In genomic region chrX:133908223-133908622, GRCh38 we compare ENCODE assay signal across 24 cellular contexts.
A peak's percentile ranks its signal among the peaks of the same experiment; 100 is the strongest.
DNase-seq lines count a peak whose midpoint lies in the region; TF ChIP-seq lines count a peak whose summit lies in the region.
"Had no signal": no experiment of that assay in that cellular context is flagged by ENCODE, and none has a peak within 500 bp of the region (broad histone marks: within the 10 kb centered on the region; RNA-seq: fewer than 3 reads in every experiment).

No MANE protein-coding gene starts in this region.

- H3K36me3 Mint-ChIP-seq in mesothelial cell of epicardium (peaks cover 10% of the 10 kb centered on the region), neural crest cell (ENCODE audit: low read depth) (no peaks in the 10 kb centered on the region)
- H3K36me3 Mint-ChIP-seq: CD14-positive monocyte; CD4-positive, alpha-beta memory T cell; CD4-positive, CD25-positive, alpha-beta regulatory T cell; CD8-positive, alpha-beta memory T cell had no signal

- H3K27ac Mint-ChIP-seq in mesothelial cell of epicardium (peak overlapping the region; percentile 53), neural crest cell (ENCODE audit: unreplicated experiment) (peak overlapping the region; percentile 81)
- H3K27ac Mint-ChIP-seq: CD14-positive monocyte; CD4-positive, alpha-beta memory T cell; CD4-positive, CD25-positive, alpha-beta regulatory T cell; CD8-positive, alpha-beta memory T cell had no signal

- H3K4me3 Mint-ChIP-seq in mesothelial cell of epicardium (no peak overlapping the region), neural crest cell (no peak overlapping the region)
- H3K4me3 Mint-ChIP-seq: CD14-positive monocyte; CD4-positive, alpha-beta memory T cell; CD4-positive, CD25-positive, alpha-beta regulatory T cell; CD8-positive, alpha-beta memory T cell had no signal

- H3K9me3 ChIP-seq in adipocyte (ENCODE audit: control insufficient read depth, low read length) (no peaks in the 10 kb centered on the region), HAP-1 (no peaks in the 10 kb centered on the region)
- H3K9me3 ChIP-seq: BE2C, BLaER1 had no signal

- no peaks in the 10 kb centered on the region for H3K36me3 ChIP-seq in adipocyte (ENCODE audit: control insufficient read depth, insufficient read depth, low read length, severe bottlenecking)
- peaks cover 7% of the 10 kb centered on the region for H3K36me3 ChIP-seq in HAP-1 (replicated peaks)
- H3K36me3 ChIP-seq: BE2C, BLaER1 had no signal

- H3K4me1 Mint-ChIP-seq in mesothelial cell of epicardium (peaks cover 69% of the 10 kb centered on the region), neural crest cell (peaks cover 12% of the 10 kb centered on the region)
- H3K4me1 Mint-ChIP-seq: CD14-positive monocyte; CD4-positive, alpha-beta memory T cell; CD4-positive, CD25-positive, alpha-beta regulatory T cell; CD8-positive, alpha-beta memory T cell had no signal

- H3K27me3 Mint-ChIP-seq in mesothelial cell of epicardium (ENCODE audit: low read depth) (no peaks in the 10 kb centered on the region), neural crest cell (ENCODE audit: low read depth) (no peaks in the 10 kb centered on the region)
- H3K27me3 Mint-ChIP-seq: CD4-positive, alpha-beta memory T cell; CD4-positive, CD25-positive, alpha-beta regulatory T cell had no signal

- no peak for TF ChIP-seq CTCF in mesothelial cell of epicardium (IDR thresholded peaks at IDR 0.05; ENCODE audit: unreplicated experiment)
- TF ChIP-seq CTCF in neural crest cell (conservative IDR thresholded peaks at IDR 0.05): no peak

- H3K27me3 ChIP-seq in adipocyte (replicated peaks; ENCODE audit: control insufficient read depth, insufficient read depth, low read length) (peaks cover 13% of the 10 kb centered on the region), HAP-1 (ENCODE audit: low read depth) (no peaks in the 10 kb centered on the region)
- H3K27me3 ChIP-seq: BE2C had no signal

- DNase-seq in adipocyte (ENCODE audit: low read depth) (no peak), mesothelial cell of epicardium (ENCODE audit: low spot score in 2 of 2, unreplicated experiment in 2 of 2) (no peak), neural crest cell (ENCODE audit: low read depth, low spot score) (no peak), NCI-H1694 treated with DMSO at 0.1 percent for 48 hours (lab: John Stamatoyannopoulos, UW) (no peak), HAP-1 (ENCODE audit: low spot score in 2 of 2) (no peak)
- no peak for DNase-seq in activated CD4-positive, alpha-beta T cell treated with anti-CD3 and anti-CD28 coated beads for 1 hour
- DNase-seq: 8988T; ACHN; BE2C; C1 segment of cervical spinal cord; CD4-positive, alpha-beta memory T cell; CD4-positive, CD25-positive, alpha-beta regulatory T cell; CD8-positive, alpha-beta memory T cell; COR-L47; DMS 273 treated with DMSO at 0.1 percent for 48 hours; DMS153; DMS53; DMS79; DND-41; EL; GDM1 had no signal

- in situ Hi-C loops in HAP-1 (cut with MboI; ENCODE audit: low sequenced_read_pairs): no loop called here

- H3K4me1 ChIP-seq in adipocyte (ENCODE audit: control insufficient read depth, insufficient read depth, low read length) (peaks cover 36% of the 10 kb centered on the region), HAP-1 (peaks cover 18% of the 10 kb centered on the region)
- H3K4me1 ChIP-seq: BE2C, BLaER1 had no signal

- peak overlapping the region; percentile 31 for H3K9ac ChIP-seq in adipocyte (ENCODE audit: low read length)
- H3K9ac ChIP-seq: BLaER1 had no signal

- H3K9me3 Mint-ChIP-seq in mesothelial cell of epicardium: no peaks in the 10 kb centered on the region
- no peaks in the 10 kb centered on the region for H3K9me3 Mint-ChIP-seq in neural crest cell
- H3K9me3 Mint-ChIP-seq: CD4-positive, CD25-positive, alpha-beta regulatory T cell; CD8-positive, alpha-beta memory T cell had no signal

- H3K4me3 ChIP-seq in adipocyte (ENCODE audit: low read length): no peak overlapping the region
- no peak overlapping the region for H3K4me3 ChIP-seq in HAP-1
- H3K4me3 ChIP-seq: BLaER1, GM12878 had no signal
